Comparison of ENCODE assay signal across 9 cellular contexts in genomic region chr11:94504689-94505293, GRCh38. TPM values are rescaled to one million over a fixed set of nuclear protein-coding genes. Genes with fewer than 3 reads are reported as not detected.
DNase-seq lines count a peak whose midpoint lies in the region; FAIRE-seq and TF ChIP-seq lines count a peak whose summit lies in the region.
"Had no signal": no experiment of that assay in that cellular context is flagged by ENCODE, and none has a peak within 500 bp of the region (broad histone marks: within the 10 kb centered on the region; RNA-seq: fewer than 3 reads in every experiment).

No MANE protein-coding gene starts in this region.

- CTCF ChIA-PET in endothelial cell of umbilical vein (lab: Charles Lee): interaction anchor here (0.5 to 4.2 kb wide), 37 partner anchors 8 to 1270 kb away, joined by 3 to 84 read pairs (median 4); partner anchors contain the start of genes ANKRD49, MRE11, PANX1 and VSTM5

- H3K79me2 ChIP-seq in endothelial cell of umbilical vein (ENCODE audit: control insufficient read depth, insufficient read depth, low read length) (no peaks in the 10 kb centered on the region), neural cell (replicated peaks; ENCODE audit: insufficient read depth, low read length) (no peaks in the 10 kb centered on the region)

- H4K20me1 ChIP-seq in endothelial cell of umbilical vein (replicated peaks; ENCODE audit: control insufficient read depth, extremely low read depth, insufficient read depth, low read length) (no peaks in the 10 kb centered on the region), neural cell (ENCODE audit: insufficient read depth) (no peaks in the 10 kb centered on the region)

- POLR2A ChIA-PET in endothelial cell of umbilical vein (lab: Charles Lee): no interaction called here

- H3K9ac ChIP-seq in endothelial cell of umbilical vein (replicated peaks; ENCODE audit: extremely low read depth, insufficient read depth, low read length) (no peak overlapping the region), neural cell (ENCODE audit: low read length) (no peak overlapping the region)

- no peak overlapping the region for H2AFZ ChIP-seq in endothelial cell of umbilical vein (ENCODE audit: low read depth, low read length)
- H2AFZ ChIP-seq in neural cell (ENCODE audit: low read depth, low read length): no peak overlapping the region

- TF ChIP-seq EP300 in neural cell (conservative IDR thresholded peaks at IDR 0.05; ENCODE audit: poor library complexity, severe bottlenecking): no peak

- H3K9me1 ChIP-seq in endothelial cell of umbilical vein (replicated peaks; ENCODE audit: control insufficient read depth, extremely low read depth, insufficient read depth, low read length): no peaks in the 10 kb centered on the region

- peaks cover 0 to 2% of the 10 kb centered on the region in 2 experiments for H3K27me3 ChIP-seq in endothelial cell of umbilical vein (ENCODE audit: control insufficient read depth in 2 of 2, insufficient read depth in 2 of 2, low read length in 2 of 2)
- no peaks in the 10 kb centered on the region for H3K27me3 ChIP-seq in neural cell (ENCODE audit: insufficient read depth, low read depth, low read length)

- no peak overlapping the region for H3K27ac ChIP-seq in 22Rv1
- no peak overlapping the region for H3K27ac ChIP-seq in endothelial cell of umbilical vein (ENCODE audit: insufficient read depth, low read depth, low read length)
- H3K27ac ChIP-seq in neural cell (ENCODE audit: low read length): no peak overlapping the region

- no peak overlapping the region for H3K4me2 ChIP-seq in endothelial cell of umbilical vein (ENCODE audit: insufficient read depth, low read length)
- H3K4me2 ChIP-seq in neural cell (ENCODE audit: low read length): no peak overlapping the region

- BruUV-seq in endothelial cell of umbilical vein (replicated peaks; lab: Mats Ljungman, UMichigan): no TSS peak

- TF ChIP-seq CTCF in 22Rv1 (IDR thresholded peaks at IDR 0.05): peak; percentile 81
- peak; percentile 33 to 40 for TF ChIP-seq CTCF in endothelial cell of umbilical vein (IDR thresholded peaks at IDR 0.05; ENCODE audit: extremely low read depth in 1 of 2, insufficient read depth in 1 of 2, low read depth in 1 of 2, low read length in 2 of 2)
- TF ChIP-seq CTCF in neural cell (IDR thresholded peaks at IDR 0.05; ENCODE audit: poor library complexity, severe bottlenecking): peak; percentile 79

- no peaks in the 10 kb centered on the region for H3K9me3 ChIP-seq in endothelial cell of umbilical vein (replicated peaks; ENCODE audit: control insufficient read depth, insufficient read depth, low read length)
- H3K9me3 ChIP-seq in neural cell (ENCODE audit: low read length): no peaks in the 10 kb centered on the region

- H3K36me3 ChIP-seq in endothelial cell of umbilical vein (ENCODE audit: control insufficient read depth in 2 of 2, extremely low read depth in 1 of 2, insufficient read depth in 2 of 2, low read length in 2 of 2) (peaks cover 0 to 2% of the 10 kb centered on the region in 2 experiments), neural cell (ENCODE audit: insufficient read depth, low read length) (no peaks in the 10 kb centered on the region)

- H3K4me3 ChIP-seq in endothelial cell of umbilical vein (replicated peaks in 1 of 3; ENCODE audit: insufficient read depth in 1 of 3, low read depth in 1 of 3, low read length in 3 of 3) (no peak overlapping the region), neural cell (ENCODE audit: low read length) (no peak overlapping the region)

- H3K4me1 ChIP-seq in endothelial cell of umbilical vein (ENCODE audit: control insufficient read depth, extremely low read depth, insufficient read depth, low read length): no peaks in the 10 kb centered on the region

- DNase-seq in GF-D8 (lab: John Stamatoyannopoulos, UW): peak; percentile 4
- DNase-seq in HuH-7.5 (ENCODE audit: low spot score): peak; percentile 12
- DNase-seq in RKO (ENCODE audit: low spot score): peak; percentile 79
- DNase-seq in endothelial cell of umbilical vein (ENCODE audit: low read depth, low spot score): peak; percentile 66
- no peak for DNase-seq in occipital lobe (lab: John Stamatoyannopoulos, UW)
- no peak for DNase-seq in activated effector memory CD4-positive, alpha-beta T cell treated with anti-CD3 and anti-CD28 coated beads, Interleukin-2, amount 50 U/mL, for 16 hours

- peak; percentile 82 for TF ChIP-seq RAD21 in neural cell (conservative IDR thresholded peaks at IDR 0.05)

- dilution Hi-C loops in endothelial cell of umbilical vein (cut with MboI; ENCODE audit: extremely low pct_ligation_motif_present, low sequenced_read_pairs): no loop called here

- H3F3A ChIP-seq in neural cell (ENCODE audit: insufficient read depth, low read length, poor library complexity, severe bottlenecking): no peaks in the 10 kb centered on the region

- no peak for TF ChIP-seq POLR2A in endothelial cell of umbilical vein (IDR thresholded peaks at IDR 0.05; ENCODE audit: low read depth, low read length)

- FAIRE-seq in endothelial cell of umbilical vein (lab: Jason Lieb, UNC): peak; percentile 85

- H3K9me2 ChIP-seq in neural cell (ENCODE audit: insufficient read depth, low read length): no peaks in the 10 kb centered on the region

- intact Hi-C loops in endothelial cell of umbilical vein (cut with micrococcal nuclease): loop anchor here (1.0 to 5.0 kb wide), 5 partner anchors 179 to 1272 kb away; no protein-coding TSS in a partner anchor

TF ChIP-seq in endothelial cell of umbilical vein, 7 proteins besides CTCF, POLR2A, EP300 and RAD21 (continues in another document):
- TF ChIP-seq MAX (IDR thresholded peaks at IDR 0.05; ENCODE audit: insufficient read depth, insufficient read length) (no peak), JUN (IDR thresholded peaks at IDR 0.05; ENCODE audit: borderline replicate concordance, insufficient read depth, insufficient read length, low read depth) (no peak), EZH2 (IDR thresholded peaks at IDR 0.05; ENCODE audit: borderline replicate concordance, low read depth, low read length, severe bottlenecking) (no peak)

RNA-seq across cellular contexts. Expression of gene C11orf97, which starts 7.5 kb away (rescaled TPM):
- total RNA-seq in endothelial cell of umbilical vein (not detected in 2 replicates), occipital lobe (not detected)
- polyA plus RNA-seq in endothelial cell of umbilical vein (not detected in 2 replicates), neural cell (0.47 TPM in 1 of 2 replicates, not detected in the other)
- polyA plus RNA-seq in endothelial cell of umbilical vein (2011; cell fraction: cytosol; rRNA removed): not detected in 2 replicates
- polyA plus RNA-seq in endothelial cell of umbilical vein (2011; cell fraction: nucleus; rRNA removed): not detected in 2 replicates
- polyA plus RNA-seq in endothelial cell of umbilical vein (2012): not detected in 2 replicates
- polyA minus RNA-seq in endothelial cell of umbilical vein (not detected in 2 replicates), neural cell (not detected in 2 replicates)
- not detected for polyA minus RNA-seq in endothelial cell of umbilical vein (2011; cell fraction: cytosol; rRNA and poly(A)+ RNA removed)
- polyA minus RNA-seq in endothelial cell of umbilical vein (2011; cell fraction: nucleus; rRNA and poly(A)+ RNA removed): not detected in 2 replicates
- polyA plus RNA-seq: esophagus had no signal

RNA-seq across cellular contexts. Expression of gene ANKRD49, which starts 11.0 kb away (rescaled TPM):
- 7.6 and 8.0 TPM in 2 replicates for total RNA-seq in endothelial cell of umbilical vein
- 6.0 and 7.4 TPM in 2 replicates for polyA plus RNA-seq in endothelial cell of umbilical vein
- polyA plus RNA-seq in endothelial cell of umbilical vein (2011; cell fraction: cytosol; rRNA removed): 6.1 and 7.4 TPM in 2 replicates
- 14.6 and 19.4 TPM in 2 replicates for polyA plus RNA-seq in endothelial cell of umbilical vein (2011; cell fraction: nucleus; rRNA removed)
- polyA plus RNA-seq in endothelial cell of umbilical vein (2012): 9.4 TPM in 2 replicates
- 5.8 and 6.4 TPM in 2 replicates for polyA minus RNA-seq in endothelial cell of umbilical vein
- 4.0 TPM for polyA minus RNA-seq in endothelial cell of umbilical vein (2011; cell fraction: cytosol; rRNA and poly(A)+ RNA removed)
- polyA minus RNA-seq in endothelial cell of umbilical vein (2011; cell fraction: nucleus; rRNA and poly(A)+ RNA removed): 7.9 and 11.7 TPM in 2 replicates
- polyA plus RNA-seq in neural cell: 49.2 and 54.6 TPM in 2 replicates
- polyA minus RNA-seq in neural cell: 30.9 and 32.6 TPM in 2 replicates
- total RNA-seq in occipital lobe: 21.8 TPM

RNA-seq across cellular contexts. Expression of gene MRE11, which starts 11.1 kb away (rescaled TPM):
- total RNA-seq in endothelial cell of umbilical vein (22.0 and 25.3 TPM in 2 replicates), occipital lobe (17.6 TPM)
- polyA plus RNA-seq in endothelial cell of umbilical vein (3.0 and 4.5 TPM in 2 replicates), neural cell (4.3 and 5.1 TPM in 2 replicates)
- 5.0 and 5.2 TPM in 2 replicates for polyA plus RNA-seq in endothelial cell of umbilical vein (2011; cell fraction: cytosol; rRNA removed)
- 18.7 and 27.6 TPM in 2 replicates for polyA plus RNA-seq in endothelial cell of umbilical vein (2011; cell fraction: nucleus; rRNA removed)
- 13.4 and 20.3 TPM in 2 replicates for polyA plus RNA-seq in endothelial cell of umbilical vein (2012)
- polyA minus RNA-seq in endothelial cell of umbilical vein (8.9 and 10.1 TPM in 2 replicates), neural cell (11.9 and 15.3 TPM in 2 replicates)
- polyA minus RNA-seq in endothelial cell of umbilical vein (2011; cell fraction: cytosol; rRNA and poly(A)+ RNA removed): 12.5 TPM
- polyA minus RNA-seq in endothelial cell of umbilical vein (2011; cell fraction: nucleus; rRNA and poly(A)+ RNA removed): 21.0 and 32.8 TPM in 2 replicates

RNA-seq across cellular contexts. Expression of gene FUT4, which starts 38.9 kb away (rescaled TPM):
- total RNA-seq in endothelial cell of umbilical vein (4.4 and 5.3 TPM in 2 replicates), occipital lobe (9.2 TPM)
- polyA plus RNA-seq in endothelial cell of umbilical vein (2.4 and 2.5 TPM in 2 replicates), neural cell (0.62 and 1.1 TPM in 2 replicates)
- polyA plus RNA-seq in endothelial cell of umbilical vein (2011; cell fraction: cytosol; rRNA removed): 1.5 and 1.7 TPM in 2 replicates
- 2.0 and 2.5 TPM in 2 replicates for polyA plus RNA-seq in endothelial cell of umbilical vein (2011; cell fraction: nucleus; rRNA removed)
- polyA plus RNA-seq in endothelial cell of umbilical vein (2012): 2.4 and 2.5 TPM in 2 replicates
- polyA minus RNA-seq in endothelial cell of umbilical vein (3.2 and 3.4 TPM in 2 replicates), neural cell (2.2 and 2.5 TPM in 2 replicates)
- 0.31 TPM for polyA minus RNA-seq in endothelial cell of umbilical vein (2011; cell fraction: cytosol; rRNA and poly(A)+ RNA removed)
- 4.0 and 5.0 TPM in 2 replicates for polyA minus RNA-seq in endothelial cell of umbilical vein (2011; cell fraction: nucleus; rRNA and poly(A)+ RNA removed)

Comparison
In these comparisons a context has a peak if more than half of its experiments do, and no peak if none do; other contexts are left out.
1. DNase-seq: peak in GF-D8 (single experiment), HuH-7.5 (single experiment), RKO (single experiment) and endothelial cell of umbilical vein (single experiment); none in occipital lobe (single experiment) and activated effector memory CD4-positive, alpha-beta T cell treated with anti-CD3 and anti-CD28 coated beads, Interleukin-2, amount 50 U/mL, for 16 hours (single experiment).
2. Peak in every context shown above with its lines, with median percentiles within 50 percentile points of each other: CTCF ChIP-seq.